ENCODE assay signal across 13 cellular contexts in the genomic region with DNA sequence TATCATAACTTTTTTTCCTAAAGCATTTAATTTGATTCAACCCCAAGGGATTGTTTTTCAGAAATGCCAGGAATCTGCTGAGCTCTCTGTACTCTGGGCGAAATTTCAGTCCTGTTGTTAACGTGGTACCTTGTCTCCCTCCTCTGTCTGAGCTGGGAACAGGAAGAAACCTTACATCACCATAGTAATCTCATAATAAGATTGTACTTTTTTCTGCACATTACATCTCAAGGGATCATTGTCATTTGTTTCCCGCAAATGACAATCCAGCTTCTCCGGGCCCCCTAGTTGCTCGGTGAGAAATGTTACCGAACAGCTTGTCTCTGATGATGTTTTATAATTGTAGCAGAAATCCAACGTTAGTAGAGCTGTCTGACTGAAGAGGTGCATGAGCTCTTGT.
DNase-seq lines count a peak whose midpoint lies in the region; ATAC-seq and TF ChIP-seq lines count a peak whose summit lies in the region.
"Had no signal": no experiment of that assay in that cellular context is flagged by ENCODE, and none has a peak within 500 bp of the region (broad histone marks: within the 10 kb centered on the region; RNA-seq: fewer than 3 reads in every experiment).

No MANE protein-coding gene starts in this region.

- H3K9ac ChIP-seq in OCI-LY1 (ENCODE audit: low read length) (no peak overlapping the region), neural progenitor cell (no peak overlapping the region)

- H3K4me1 Mint-ChIP-seq in neural progenitor cell = peaks cover 22% of the 10 kb centered on the region
- H3K4me1 Mint-ChIP-seq: activated CD4-positive, alpha-beta memory T cell treated with anti-CD3 and anti-CD28 coated beads, Interleukin-2, amount 10 ng/mL, durations not matched to agents 7 days and 5 days; CD8-positive, alpha-beta memory T cell had no signal

- no peaks in the 10 kb centered on the region for H3K9me2 ChIP-seq in OCI-LY1 (ENCODE audit: low read depth, low read length)

- H3K36me3 ChIP-seq in OCI-LY1 (ENCODE audit: insufficient read depth, low read length) (no peaks in the 10 kb centered on the region), neural progenitor cell (no peaks in the 10 kb centered on the region), brain microvascular endothelial cell (replicated peaks) (no peaks in the 10 kb centered on the region)

- H3F3A ChIP-seq in OCI-LY1 (ENCODE audit: insufficient read depth, low read length) (no peaks in the 10 kb centered on the region), neural progenitor cell (ENCODE audit: low read depth) (no peaks in the 10 kb centered on the region)

- H3K27me3 ChIP-seq in OCI-LY1 (ENCODE audit: insufficient read depth, low read length) (no peaks in the 10 kb centered on the region), neural progenitor cell (peaks cover 7% of the 10 kb centered on the region), brain microvascular endothelial cell (replicated peaks) (no peaks in the 10 kb centered on the region)

- H3K27ac ChIP-seq in OCI-LY1 (ENCODE audit: low read depth, low read length, poor library complexity, severe bottlenecking) (no peak overlapping the region), neural progenitor cell (no peak overlapping the region), brain microvascular endothelial cell (no peak overlapping the region)

- TF ChIP-seq CTCF in OCI-LY1 (IDR thresholded peaks at IDR 0.05; ENCODE audit: low read length) = peak; percentile 16; the same call in 1 of the 2 replicates
- peak; percentile 77 for TF ChIP-seq CTCF in epithelial cell of proximal tubule (conservative IDR thresholded peaks at IDR 0.05; ENCODE audit: low read depth, low read length)
- peak; percentile 72 for TF ChIP-seq CTCF in neural progenitor cell (IDR thresholded peaks at IDR 0.05)
- no peak for TF ChIP-seq CTCF in brain microvascular endothelial cell (IDR thresholded peaks at IDR 0.05; ENCODE audit: low read depth, low read length, missing control alignments)

- no peaks in the 10 kb centered on the region for H3K9me3 ChIP-seq in OCI-LY1 (ENCODE audit: low read length)
- H3K9me3 ChIP-seq in neural progenitor cell (ENCODE audit: low read depth) = no peaks in the 10 kb centered on the region

- H3K79me2 ChIP-seq in OCI-LY1 (ENCODE audit: insufficient read depth, low read length) (no peaks in the 10 kb centered on the region), neural progenitor cell (ENCODE audit: low read depth) (no peaks in the 10 kb centered on the region)

- DNase-seq in G401 (ENCODE audit: low spot score) (peak; percentile 0), epithelial cell of proximal tubule (ENCODE audit: low read depth) (no peak), neural progenitor cell (ENCODE audit: low spot score) (peak; percentile 69), brain microvascular endothelial cell (no peak)
- DNase-seq: activated CD4-positive, alpha-beta memory T cell treated with anti-CD3 and anti-CD28 coated beads, Interleukin-2, amount 10 ng/mL, durations not matched to agents 7 days and 5 days; CD8-positive, alpha-beta memory T cell; NCI-H510A treated with DMSO at 0.1 percent for 48 hours; stimulated activated CD4-positive, alpha-beta T cell treated with anti-CD3 and anti-CD28 coated beads, Interleukin-15, amount 100 ng/mL, for 24 hours had no signal

- ATAC-seq in GM21381 (IDR thresholded peaks at IDR 0.05; ENCODE audit: unreplicated experiment) (no peak), HG03139 (IDR thresholded peaks at IDR 0.05; ENCODE audit: unreplicated experiment) (no peak), GM18909 (IDR thresholded peaks at IDR 0.05; ENCODE audit: poor library complexity, unreplicated experiment) (no peak)

- H2AFZ ChIP-seq in OCI-LY1 (ENCODE audit: low read length) = no peak overlapping the region
- H2AFZ ChIP-seq in neural progenitor cell (replicated peaks) = no peak overlapping the region

- peak overlapping the region; percentile 42 for H3K27ac Mint-ChIP-seq in neural progenitor cell
- H3K27ac Mint-ChIP-seq: activated CD4-positive, alpha-beta memory T cell treated with anti-CD3 and anti-CD28 coated beads, Interleukin-2, amount 10 ng/mL, durations not matched to agents 7 days and 5 days; activated naive CD8-positive, alpha-beta T cell; CD8-positive, alpha-beta memory T cell had no signal

- H3K36me3 Mint-ChIP-seq in neural progenitor cell = peaks cover 6% of the 10 kb centered on the region
- H3K36me3 Mint-ChIP-seq: activated naive CD8-positive, alpha-beta T cell; CD8-positive, alpha-beta memory T cell had no signal

- peaks cover 14% of the 10 kb centered on the region for H3K27me3 Mint-ChIP-seq in neural progenitor cell (ENCODE audit: insufficient read depth, low read depth)
- H3K27me3 Mint-ChIP-seq: activated CD4-positive, alpha-beta memory T cell treated with anti-CD3 and anti-CD28 coated beads, Interleukin-2, amount 10 ng/mL, durations not matched to agents 7 days and 5 days had no signal

- in situ Hi-C loops in G401 (cut with HindIII; ENCODE audit: low sequenced_read_pairs) = no loop called here
- in situ Hi-C loops in brain microvascular endothelial cell (cut with HindIII; ENCODE audit: low pct_ligation_motif_present, low sequenced_read_pairs) = no loop called here

- no peaks in the 10 kb centered on the region for H4K20me1 ChIP-seq in OCI-LY1 (ENCODE audit: insufficient read depth, low read length)
- no peaks in the 10 kb centered on the region for H4K20me1 ChIP-seq in neural progenitor cell (ENCODE audit: low read depth)

- H3K9me3 Mint-ChIP-seq in neural progenitor cell = peaks cover 11% of the 10 kb centered on the region

- H3K4me2 ChIP-seq in OCI-LY1 (ENCODE audit: low read length) = no peak overlapping the region
- no peak overlapping the region for H3K4me2 ChIP-seq in neural progenitor cell

- no peak overlapping the region for H3K4me3 ChIP-seq in OCI-LY1 (ENCODE audit: low read depth, low read length, poor library complexity, severe bottlenecking)
- H3K4me3 ChIP-seq in epithelial cell of proximal tubule (ENCODE audit: low read depth, low read length) = no peak overlapping the region
- no peak overlapping the region for H3K4me3 ChIP-seq in neural progenitor cell
- H3K4me3 ChIP-seq in brain microvascular endothelial cell (ENCODE audit: low read depth, low read length) = no peak overlapping the region

- no peak overlapping the region for H3K4me3 Mint-ChIP-seq in neural progenitor cell
- H3K4me3 Mint-ChIP-seq: activated CD4-positive, alpha-beta memory T cell treated with anti-CD3 and anti-CD28 coated beads, Interleukin-2, amount 10 ng/mL, durations not matched to agents 7 days and 5 days; activated naive CD8-positive, alpha-beta T cell; CD8-positive, alpha-beta memory T cell had no signal

- H3K4me1 ChIP-seq in OCI-LY1 (ENCODE audit: insufficient read depth, low read length, severe bottlenecking) = no peaks in the 10 kb centered on the region
- H3K4me1 ChIP-seq in neural progenitor cell = no peaks in the 10 kb centered on the region

Comparison
In these comparisons a context has a peak if more than half of its experiments do, and no peak if none do; other contexts are left out.
1. DNase-seq: peak in G401 (single experiment) and neural progenitor cell (single experiment); none in epithelial cell of proximal tubule (single experiment) and brain microvascular endothelial cell (single experiment).